Comparison of ENCODE assay signal across 26 cellular contexts in the genomic region with DNA sequence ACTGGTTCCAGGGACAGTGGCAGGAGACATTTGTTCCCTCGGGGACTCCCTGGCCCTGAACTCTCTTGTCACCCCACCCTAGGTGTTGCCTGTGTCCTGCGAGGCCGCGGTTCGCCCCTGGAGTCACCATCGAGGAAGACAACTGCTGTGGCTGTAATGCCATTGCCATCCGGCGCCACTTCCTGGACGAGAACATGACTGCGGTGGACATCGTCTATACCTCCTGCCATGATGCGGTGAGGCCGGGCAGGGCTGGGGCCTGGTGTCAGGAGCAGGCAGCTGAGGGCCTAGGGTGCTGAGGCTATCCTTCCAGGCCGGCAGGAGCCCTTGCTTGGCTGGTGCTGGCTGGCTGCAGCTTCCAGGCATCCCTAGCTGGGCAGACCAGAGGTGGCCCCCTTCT.
"Had no signal": no experiment of that assay in that cellular context is flagged by ENCODE, and none has a peak within 500 bp of the region (broad histone marks: within the 10 kb centered on the region; RNA-seq: fewer than 3 reads in every experiment).

No MANE protein-coding gene starts in this region.

- H3K27ac ChIP-seq: colonic mucosa, coronary artery, epithelial cell of prostate, esophagus muscularis mucosa, esophagus squamous epithelium, foreskin keratinocyte, gastrocnemius medialis, gastroesophageal sphincter, heart left ventricle had no signal

- DNase-seq: colonic mucosa; cortex of kidney; dermis blood vessel endothelial cell; dorsolateral prefrontal cortex; effector CD4-positive, alpha-beta T cell; effector CD8-positive, alpha-beta T cell; effector memory CD4-positive, alpha-beta T cell; effector memory CD8-positive, alpha-beta T cell; endodermal cell; erythroblast; esophagus squamous epithelium; foreskin fibroblast; foreskin keratinocyte; foreskin melanocyte; gastrocnemius medialis; glutamatergic neuron; head of caudate nucleus; heart left ventricle had no signal

- H3K4me3 ChIP-seq: colonic mucosa, coronary artery, dorsolateral prefrontal cortex, esophagus muscularis mucosa, esophagus squamous epithelium, gastrocnemius medialis, gastroesophageal sphincter, heart left ventricle had no signal

- H3K9me3 ChIP-seq: colonic mucosa, esophagus muscularis mucosa, esophagus squamous epithelium, gastrocnemius medialis, gastroesophageal sphincter, heart left ventricle had no signal

- FAIRE-seq: colon, endometrium, endothelial cell of umbilical vein, frontal cortex had no signal

- H3K27me3 ChIP-seq: colonic mucosa, dorsolateral prefrontal cortex, esophagus muscularis mucosa, esophagus squamous epithelium, gastrocnemius medialis, gastroesophageal sphincter, heart left ventricle had no signal

- H3K4me1 ChIP-seq: colonic mucosa had no signal

- H3K36me3 ChIP-seq: colonic mucosa had no signal
